ENCODE assay signal across 10 cellular contexts in the genomic region with DNA sequence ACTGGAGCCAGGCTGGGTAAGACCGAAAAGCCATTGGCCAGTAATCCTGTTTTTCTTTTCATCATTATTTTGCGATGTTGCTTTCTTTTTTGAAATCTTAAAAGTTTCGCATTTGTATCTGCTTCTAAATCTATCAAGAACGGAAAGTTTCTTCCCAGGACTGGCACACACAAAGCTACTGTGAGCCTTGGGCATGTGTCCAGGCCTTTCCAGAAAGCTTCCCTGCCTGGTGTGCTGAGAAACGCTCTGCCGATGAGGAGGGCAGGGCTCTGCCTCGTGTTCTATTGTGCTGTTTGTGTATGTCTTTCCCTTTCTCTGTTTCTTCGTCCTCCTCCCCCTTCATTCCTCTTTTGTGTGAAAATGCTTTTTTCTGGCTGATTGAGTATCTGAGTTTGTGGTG.
DNase-seq lines count a peak whose midpoint lies in the region; ATAC-seq, FAIRE-seq and TF ChIP-seq lines count a peak whose summit lies in the region.
"Had no signal": no experiment of that assay in that cellular context is flagged by ENCODE, and none has a peak within 500 bp of the region (broad histone marks: within the 10 kb centered on the region; RNA-seq: fewer than 3 reads in every experiment).

No MANE protein-coding gene starts in this region.

- H3K4me3 ChIP-seq in endothelial cell of umbilical vein (replicated peaks in 1 of 3; ENCODE audit: insufficient read depth in 1 of 3, low read depth in 1 of 3, low read length in 3 of 3) (no peak overlapping the region), mesodermal cell (ENCODE audit: extremely low read depth, insufficient read depth, low read length, poor library complexity, severe bottlenecking) (no peak overlapping the region)

- CTCF ChIA-PET in endothelial cell of umbilical vein (lab: Charles Lee) = interaction anchor here (0.8 to 1.2 kb wide), 4 partner anchors 37 to 222 kb away, joined by 3 to 6 read pairs (median 4); no protein-coding TSS in a partner anchor

- no peaks in the 10 kb centered on the region for H3K79me2 ChIP-seq in endothelial cell of umbilical vein (ENCODE audit: control insufficient read depth, insufficient read depth, low read length)

- H3K27ac ChIP-seq in endothelial cell of umbilical vein (ENCODE audit: insufficient read depth, low read depth, low read length) = peak overlapping the region; percentile 58
- H3K27ac ChIP-seq in mesodermal cell (ENCODE audit: low read depth, low read length, severe bottlenecking) = peak overlapping the region; percentile 13

- H3K36me3 ChIP-seq in endothelial cell of umbilical vein (ENCODE audit: control insufficient read depth in 2 of 2, extremely low read depth in 1 of 2, insufficient read depth in 2 of 2, low read length in 2 of 2) (no peaks in the 10 kb centered on the region), mesodermal cell (ENCODE audit: control insufficient read depth, insufficient read depth, low read length) (peaks cover 39% of the 10 kb centered on the region)

- intact Hi-C loops in endothelial cell of umbilical vein (cut with micrococcal nuclease) = no loop called here

- no peaks in the 10 kb centered on the region for H3K9me3 ChIP-seq in endothelial cell of umbilical vein (replicated peaks; ENCODE audit: control insufficient read depth, insufficient read depth, low read length)
- H3K9me3 ChIP-seq in mesodermal cell (ENCODE audit: control insufficient read depth, low read length) = no peaks in the 10 kb centered on the region

- POLR2A ChIA-PET in endothelial cell of umbilical vein (lab: Charles Lee) = no interaction called here

- 82 to 92% methylated on average over 4 to 6 of the region's 8 CpGs for WGBS in mesodermal cell (ENCODE audit: insufficient coverage in 2 of 2), 2 experiments

- no TSS peak for BruUV-seq in endothelial cell of umbilical vein (replicated peaks; lab: Mats Ljungman, UMichigan)

- no peak for TF ChIP-seq POLR2A in endothelial cell of umbilical vein (IDR thresholded peaks at IDR 0.05; ENCODE audit: low read depth, low read length)

- peak overlapping the region; percentile 38 for H3K4me2 ChIP-seq in endothelial cell of umbilical vein (ENCODE audit: insufficient read depth, low read length)

- no peak for TF ChIP-seq CTCF in endothelial cell of umbilical vein (IDR thresholded peaks at IDR 0.05; ENCODE audit: extremely low read depth in 1 of 2, insufficient read depth in 1 of 2, low read depth in 1 of 2, low read length in 2 of 2)

- DNase-seq in M059J (ENCODE audit: low read depth) = peak; percentile 58
- peak; percentile 85 for DNase-seq in endothelial cell of umbilical vein (ENCODE audit: low read depth, low spot score)
- peak; percentile 85 for DNase-seq in superior temporal gyrus (ENCODE audit: extremely low spot score)
- DNase-seq in NCI-H69 (lab: John Stamatoyannopoulos, UW) = no peak
- DNase-seq in foreskin melanocyte = no peak
- DNase-seq: activated CD4-positive, alpha-beta T cell treated with anti-CD3 and anti-CD28 coated beads for 36 hours; central memory CD4-positive, alpha-beta T cell had no signal

- H2AFZ ChIP-seq in endothelial cell of umbilical vein (ENCODE audit: low read depth, low read length) = peak overlapping the region; percentile 70

- dilution Hi-C loops in endothelial cell of umbilical vein (cut with MboI; ENCODE audit: extremely low pct_ligation_motif_present, low sequenced_read_pairs) = no loop called here

- peak; percentile 70 for FAIRE-seq in endothelial cell of umbilical vein (lab: Jason Lieb, UNC)

- ATAC-seq in HG02588 (IDR thresholded peaks at IDR 0.05; ENCODE audit: unreplicated experiment) (no peak), HG02938 (IDR thresholded peaks at IDR 0.05; ENCODE audit: unreplicated experiment) (no peak)

- no peaks in the 10 kb centered on the region for H4K20me1 ChIP-seq in endothelial cell of umbilical vein (replicated peaks; ENCODE audit: control insufficient read depth, extremely low read depth, insufficient read depth, low read length)

- H3K9me1 ChIP-seq in endothelial cell of umbilical vein (replicated peaks; ENCODE audit: control insufficient read depth, extremely low read depth, insufficient read depth, low read length) = no peaks in the 10 kb centered on the region

- H3K9ac ChIP-seq in endothelial cell of umbilical vein (replicated peaks; ENCODE audit: extremely low read depth, insufficient read depth, low read length) = peak overlapping the region; percentile 52

- H3K27me3 ChIP-seq in endothelial cell of umbilical vein (ENCODE audit: control insufficient read depth in 2 of 2, insufficient read depth in 2 of 2, low read length in 2 of 2) = no peaks in the 10 kb centered on the region

- H3K4me1 ChIP-seq in endothelial cell of umbilical vein (ENCODE audit: control insufficient read depth, extremely low read depth, insufficient read depth, low read length) (peaks cover 74% of the 10 kb centered on the region), mesodermal cell (ENCODE audit: control insufficient read depth, insufficient read depth, low read length, poor library complexity, severe bottlenecking) (peaks cover 25% of the 10 kb centered on the region)

TF ChIP-seq in endothelial cell of umbilical vein, 7 proteins besides CTCF, POLR2A, EP300 and RAD21:
- TF ChIP-seq MYC (IDR thresholded peaks at IDR 0.05; ENCODE audit: low read depth, low read length) = peak; percentile 66
- TF ChIP-seq, protein P1, sequence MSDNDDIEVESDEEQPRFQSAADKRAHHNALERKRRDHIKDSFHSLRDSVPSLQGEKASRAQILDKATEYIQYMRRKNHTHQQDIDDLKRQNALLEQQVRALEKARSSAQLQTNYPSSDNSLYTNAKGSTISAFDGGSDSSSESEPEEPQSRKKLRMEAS (IDR thresholded peaks at IDR 0.05; ENCODE audit: insufficient read depth, insufficient read length) = peak; percentile 35
- no peak for TF ChIP-seq POLR2AphosphoS5 (IDR thresholded peaks at IDR 0.05; ENCODE audit: insufficient read depth, low read depth, low read length)
- TF ChIP-seq FOS (IDR thresholded peaks at IDR 0.05; ENCODE audit: borderline replicate concordance, insufficient read depth, low read length) = no peak
- TF ChIP-seq JUN (IDR thresholded peaks at IDR 0.05; ENCODE audit: borderline replicate concordance, insufficient read depth, insufficient read length, low read depth) = no peak

Comparison
In these comparisons a context has a peak if more than half of its experiments do, and no peak if none do; other contexts are left out.
1. DNase-seq: peak in M059J (single experiment), endothelial cell of umbilical vein (single experiment) and superior temporal gyrus (single experiment); none in NCI-H69 (single experiment) and foreskin melanocyte (single experiment).